17 cellular contexts compared by ENCODE assay signal in genomic region chr1:195851016-195851591, GRCh38.
A peak's percentile ranks its signal among the peaks of the same experiment; 100 is the strongest.
DNase-seq lines count a peak whose midpoint lies in the region; ATAC-seq, FAIRE-seq and TF ChIP-seq lines count a peak whose summit lies in the region.
"Had no signal": no experiment of that assay in that cellular context is flagged by ENCODE, and none has a peak within 500 bp of the region (broad histone marks: within the 10 kb centered on the region; RNA-seq: fewer than 3 reads in every experiment).

No MANE protein-coding gene starts in this region.

- no peak overlapping the region for H3K4me3 ChIP-seq in GM23248
- H3K4me3 ChIP-seq in HUES64 (ENCODE audit: low read length) = no peak overlapping the region
- no peak overlapping the region for H3K4me3 ChIP-seq in keratinocyte (ENCODE audit: control insufficient read depth in 2 of 3, extremely low read depth in 1 of 3, insufficient read depth in 2 of 3, low read depth in 1 of 3, low read length in 3 of 3)
- no peak overlapping the region for H3K4me3 ChIP-seq in naive thymus-derived CD4-positive, alpha-beta T cell (ENCODE audit: low read length)
- H3K4me3 ChIP-seq: MG63, SJSA1 had no signal

- no peaks in the 10 kb centered on the region for H3K27me3 ChIP-seq in GM23248 (replicated peaks; ENCODE audit: insufficient read depth)
- H3K27me3 ChIP-seq in HUES64 (ENCODE audit: insufficient read depth, low read length) = no peaks in the 10 kb centered on the region
- H3K27me3 ChIP-seq in keratinocyte (ENCODE audit: control insufficient read depth, extremely low read depth, insufficient read depth, low read length) = no peaks in the 10 kb centered on the region
- H3K27me3 ChIP-seq in naive thymus-derived CD4-positive, alpha-beta T cell (ENCODE audit: control insufficient read depth in 2 of 2, insufficient read depth in 2 of 2, low read length in 2 of 2) = no peaks in the 10 kb centered on the region
- H3K27me3 ChIP-seq: MG63, SJSA1 had no signal

- H3K9me2 ChIP-seq in GM23248 (ENCODE audit: insufficient read depth) = no peaks in the 10 kb centered on the region

- no peak overlapping the region for H3K9ac ChIP-seq in GM23248
- no peak overlapping the region for H3K9ac ChIP-seq in HUES64 (ENCODE audit: low read depth, low read length)
- H3K9ac ChIP-seq in keratinocyte (ENCODE audit: control insufficient read depth, extremely low read depth, insufficient read depth, low read length) = no peak overlapping the region

- H3K36me3 ChIP-seq in GM23248 (ENCODE audit: low read depth) = no peaks in the 10 kb centered on the region
- H3K36me3 ChIP-seq in HUES64 (ENCODE audit: insufficient read depth, low read length) = no peaks in the 10 kb centered on the region
- no peaks in the 10 kb centered on the region for H3K36me3 ChIP-seq in keratinocyte (ENCODE audit: control insufficient read depth in 2 of 2, extremely low read depth in 1 of 2, insufficient read depth in 2 of 2, low read length in 2 of 2)
- H3K36me3 ChIP-seq in naive thymus-derived CD4-positive, alpha-beta T cell (ENCODE audit: control insufficient read depth in 2 of 3, insufficient read depth in 3 of 3, low read length in 3 of 3) = no peaks in the 10 kb centered on the region
- H3K36me3 ChIP-seq: MG63, SJSA1 had no signal

- peaks cover 70% of the 10 kb centered on the region for H3K4me1 Mint-ChIP-seq in WTC11
- H3K4me1 Mint-ChIP-seq in naive thymus-derived CD4-positive, alpha-beta T cell = no peaks in the 10 kb centered on the region
- H3K4me1 Mint-ChIP-seq in T-helper 2 cell treated with Interferon-gamma antibody and Interleukin-4, amounts not matched to agents 5 μg/mL and 100 μg/mL, for 36 hours (ENCODE audit: low read depth) = no peaks in the 10 kb centered on the region

- H4K20me1 ChIP-seq in GM23248 (ENCODE audit: insufficient read depth) (no peaks in the 10 kb centered on the region), keratinocyte (ENCODE audit: control insufficient read depth, extremely low read depth, insufficient read depth, low read length) (no peaks in the 10 kb centered on the region)

- dilution Hi-C loops in keratinocyte (cut with MboI; ENCODE audit: extremely low pct_ligation_motif_present, low sequenced_read_pairs) = no loop called here

- peaks cover 3% of the 10 kb centered on the region; the same call in 1 of the 2 replicates for H3K36me3 Mint-ChIP-seq in WTC11
- H3K36me3 Mint-ChIP-seq in naive thymus-derived CD4-positive, alpha-beta T cell = no peaks in the 10 kb centered on the region
- H3K36me3 Mint-ChIP-seq in T-helper 2 cell treated with Interferon-gamma antibody and Interleukin-4, amounts not matched to agents 5 μg/mL and 100 μg/mL, for 36 hours (ENCODE audit: low read depth) = no peaks in the 10 kb centered on the region

- H3K9me3 ChIP-seq in GM23248 (ENCODE audit: low read depth) (no peaks in the 10 kb centered on the region), HUES64 (ENCODE audit: insufficient read depth, low read depth, low read length) (no peaks in the 10 kb centered on the region), keratinocyte (ENCODE audit: control insufficient read depth, low read depth, low read length) (no peaks in the 10 kb centered on the region)
- no peaks in the 10 kb centered on the region for H3K9me3 ChIP-seq in naive thymus-derived CD4-positive, alpha-beta T cell (ENCODE audit: control insufficient read depth in 2 of 3, low read length in 3 of 3)
- H3K9me3 ChIP-seq: MG63, SJSA1 had no signal

- H2AFZ ChIP-seq in GM23248 = peak overlapping the region; percentile 37; the same call in 1 of the 2 replicates
- H2AFZ ChIP-seq in keratinocyte (ENCODE audit: control insufficient read depth, low read length) = peak overlapping the region; percentile 33

- H3K4me1 ChIP-seq in GM23248 (ENCODE audit: insufficient read depth) (no peaks in the 10 kb centered on the region), HUES64 (ENCODE audit: insufficient read depth, low read length) (peaks cover 65% of the 10 kb centered on the region), keratinocyte (ENCODE audit: control insufficient read depth, extremely low read depth, insufficient read depth, low read length) (no peaks in the 10 kb centered on the region)
- H3K4me1 ChIP-seq in naive thymus-derived CD4-positive, alpha-beta T cell (ENCODE audit: control insufficient read depth in 2 of 2, insufficient read depth in 2 of 2, low read length in 2 of 2) = no peaks in the 10 kb centered on the region
- H3K4me1 ChIP-seq: SJSA1 had no signal

- no peak overlapping the region for H3K4me2 ChIP-seq in GM23248 (ENCODE audit: unreplicated experiment)
- no peak overlapping the region for H3K4me2 ChIP-seq in keratinocyte (ENCODE audit: control insufficient read depth, extremely low read depth, insufficient read depth, low read depth, low read length)

- intact Hi-C loops in naive thymus-derived CD4-positive, alpha-beta T cell (cut with micrococcal nuclease) = no loop called here

- peaks cover 3% of the 10 kb centered on the region; the same call in 1 of the 2 replicates for H3K9me3 Mint-ChIP-seq in WTC11
- peaks cover 0 to 14% (median 0%) of the 10 kb centered on the region in 11 donors for H3K9me3 Mint-ChIP-seq in naive thymus-derived CD4-positive, alpha-beta T cell
- H3K9me3 Mint-ChIP-seq in T-helper 2 cell treated with Interferon-gamma antibody and Interleukin-4, amounts not matched to agents 5 μg/mL and 100 μg/mL, for 36 hours = no peaks in the 10 kb centered on the region

- 38 to 50% methylated on average over 4 of the region's 4 CpGs for WGBS in GM23248 (ENCODE audit: low coverage in 1 of 2, low lambda C conversion rate in 2 of 2, missing lambda C conversion rate in 2 of 2), 2 experiments
- WGBS in HUES64 = 62% methylated on average over 3 of the region's 4 CpGs

- H3F3A ChIP-seq in GM23248 (ENCODE audit: insufficient read depth) = no peaks in the 10 kb centered on the region

- CTCF ChIA-PET in WTC11 (lab: Charles Lee) = interaction anchor here (0.6 kb wide), 1 partner anchor 700 kb away, joined by 3 read pairs; no protein-coding TSS in a partner anchor
- CTCF ChIA-PET in naive thymus-derived CD4-positive, alpha-beta T cell (lab: Charles Lee) = no interaction called here

- H3K27ac ChIP-seq in GM23248 (no peak overlapping the region), HUES64 (ENCODE audit: low read depth, low read length) (peak overlapping the region; percentile 49), keratinocyte (ENCODE audit: control insufficient read depth, insufficient read depth, low read length) (no peak overlapping the region)
- no peak overlapping the region for H3K27ac ChIP-seq in naive thymus-derived CD4-positive, alpha-beta T cell (ENCODE audit: low read depth, low read length)
- H3K27ac ChIP-seq: SJSA1 had no signal

- peak; percentile 31; the same call in 1 of the 2 replicates for ATAC-seq in WTC11
- no peak for ATAC-seq in naive thymus-derived CD4-positive, alpha-beta T cell

- POLR2A ChIA-PET in WTC11 (lab: Charles Lee) = no interaction called here
- POLR2A ChIA-PET in naive thymus-derived CD4-positive, alpha-beta T cell (lab: Charles Lee) = no interaction called here

- peak overlapping the region; percentile 4; the same call in 1 of the 2 replicates for H3K4me3 Mint-ChIP-seq in WTC11
- H3K4me3 Mint-ChIP-seq in naive thymus-derived CD4-positive, alpha-beta T cell = no peak overlapping the region
- no peak overlapping the region for H3K4me3 Mint-ChIP-seq in T-helper 2 cell treated with Interferon-gamma antibody and Interleukin-4, amounts not matched to agents 5 μg/mL and 100 μg/mL, for 36 hours

- no peaks in the 10 kb centered on the region for H3K9me1 ChIP-seq in keratinocyte (ENCODE audit: control insufficient read depth, extremely low read depth, insufficient read depth, low read length)

- TF ChIP-seq CTCF in WTC11 (IDR thresholded peaks at IDR 0.05) (no peak), keratinocyte (optimal IDR thresholded peaks at IDR 0.05 in 1 of 3, IDR thresholded peaks at IDR 0.05 in 1 of 3, conservative IDR thresholded peaks at IDR 0.05 in 1 of 3; ENCODE audit: extremely low read depth in 1 of 3, insufficient read depth in 2 of 3, low read length in 3 of 3) (no peak)

- FAIRE-seq in keratinocyte (lab: Jason Lieb, UNC) = no peak

- DNase-seq in GM23248 (no peak), WTC11 (ENCODE audit: low spot score) (no peak), keratinocyte (ENCODE audit: low read depth, low spot score) (no peak), DMS 273 (lab: John Stamatoyannopoulos, UW; ENCODE audit: unreplicated experiment) (no peak)
- DNase-seq in naive thymus-derived CD4-positive, alpha-beta T cell = no peak
- no peak for DNase-seq in T-helper 2 cell treated with Interferon-gamma antibody and Interleukin-4, amounts not matched to agents 5 μg/mL and 100 μg/mL, for 36 hours (ENCODE audit: low spot score)
- DNase-seq: AML-193, COR-L47, HCEC 1CT, MG63, NCI-H1092 treated with DMSO at 0.1 percent for 48 hours, NCI-H1694, NCI-H2107, NCI-H345, NCI-H526 treated with DMSO at 0.1 percent for 48 hours had no signal

- H3K27ac Mint-ChIP-seq in WTC11 = peak overlapping the region; percentile 92
- no peak overlapping the region for H3K27ac Mint-ChIP-seq in naive thymus-derived CD4-positive, alpha-beta T cell
- no peak overlapping the region for H3K27ac Mint-ChIP-seq in T-helper 2 cell treated with Interferon-gamma antibody and Interleukin-4, amounts not matched to agents 5 μg/mL and 100 μg/mL, for 36 hours

- no peaks in the 10 kb centered on the region for H3K79me2 ChIP-seq in GM23248 (ENCODE audit: insufficient read depth)
- H3K79me2 ChIP-seq in keratinocyte (ENCODE audit: control insufficient read depth, insufficient read depth, low read length) = no peaks in the 10 kb centered on the region

- H3K27me3 Mint-ChIP-seq in WTC11 (ENCODE audit: low read depth) = no peaks in the 10 kb centered on the region
- H3K27me3 Mint-ChIP-seq in naive thymus-derived CD4-positive, alpha-beta T cell = no peaks in the 10 kb centered on the region
- no peaks in the 10 kb centered on the region for H3K27me3 Mint-ChIP-seq in T-helper 2 cell treated with Interferon-gamma antibody and Interleukin-4, amounts not matched to agents 5 μg/mL and 100 μg/mL, for 36 hours (ENCODE audit: low read depth)

- in situ Hi-C loops in GM23248 (cut with MboI) = no loop called here
